In genomic region chr5:142737169-142737568, GRCh38 we compare ENCODE assay signal across 30 cellular contexts. TPM values are rescaled to one million over a fixed set of nuclear protein-coding genes. Genes with fewer than 3 reads are reported as not detected.
DNase-seq lines count a peak whose midpoint lies in the region; ATAC-seq and TF ChIP-seq lines count a peak whose summit lies in the region.
"Had no signal": no experiment of that assay in that cellular context is flagged by ENCODE, and none has a peak within 500 bp of the region (broad histone marks: within the 10 kb centered on the region; RNA-seq: fewer than 3 reads in every experiment).

No MANE protein-coding gene starts in this region.

- H3K27ac Mint-ChIP-seq in natural killer cell: no peak overlapping the region
- no peak overlapping the region for H3K27ac Mint-ChIP-seq in natural killer cell treated with Interleukin-12 subunit alpha and Interleukin-12 subunit beta and Interleukin-15 and Interleukin-18, amount 100 ng/mL, for 72 hours
- H3K27ac Mint-ChIP-seq: CD8-positive, alpha-beta T cell; stimulated activated naive CD8-positive, alpha-beta T cell treated with anti-CD3 and anti-CD28 coated beads, Interleukin-15, amount 100 ng/mL, for 72 hours had no signal

- intact Hi-C loops in natural killer cell (cut with micrococcal nuclease): no loop called here
- intact Hi-C loops in upper lobe of right lung (cut with DNase I): no loop called here

- H3K4me3 ChIP-seq in upper lobe of right lung: no peak overlapping the region
- H3K4me3 ChIP-seq: ascending aorta, smooth muscle cell, thoracic aorta, vagina had no signal

- no peak for TF ChIP-seq CTCF in natural killer cell (IDR thresholded peaks at IDR 0.05)
- TF ChIP-seq CTCF in upper lobe of right lung (IDR thresholded peaks at IDR 0.05): no peak

- DNase-seq in natural killer cell: no peak
- DNase-seq in natural killer cell treated with Interleukin-12 subunit alpha and Interleukin-12 subunit beta and Interleukin-15 and Interleukin-18, amount 100 ng/mL, for 72 hours (ENCODE audit: low spot score): no peak
- DNase-seq in NAMALWA (ENCODE audit: low spot score): peak; percentile 20
- DNase-seq in SIG-M5 treated with dmso at 0.1 percent for 504 hours (lab: John Stamatoyannopoulos, UW; ENCODE audit: unreplicated experiment): peak; percentile 72
- DNase-seq in upper lobe of right lung: no peak
- DNase-seq in SW480 (ENCODE audit: low spot score): no peak
- DNase-seq: activated CD4-positive, alpha-beta T cell treated with anti-CD3 and anti-CD28 coated beads, Interleukin-2, amount 50 U/mL, for 1 hour; activated CD4-positive, CD25-positive, alpha-beta regulatory T cell; activated gamma-delta T cell; activated T-cell treated with anti-CD3 and anti-CD28 coated beads, Interleukin-2, amount 50 U/mL, for 4 hours; CD8-positive, alpha-beta T cell; effector CD8-positive, alpha-beta T cell; Karpas-422; mammary epithelial cell; NCI-H1092; NCI-H1694 treated with DMSO at 0.1 percent for 48 hours; NCI-H446; NCI-H774; posterior cingulate gyrus; right cardiac atrium; SHP77; stimulated activated naive CD8-positive, alpha-beta T cell treated with anti-CD3 and anti-CD28 coated beads, Interleukin-15, amount 100 ng/mL, for 72 hours; T-helper 1 cell had no signal

- peaks cover 0 to 10% of the 10 kb centered on the region in 2 donors for H3K27me3 Mint-ChIP-seq in natural killer cell (ENCODE audit: low read depth in 2 of 2)
- peaks cover 0 to 4% of the 10 kb centered on the region in 2 donors for H3K27me3 Mint-ChIP-seq in natural killer cell treated with Interleukin-12 subunit alpha and Interleukin-12 subunit beta and Interleukin-15 and Interleukin-18, amount 100 ng/mL, for 72 hours

- H3K36me3 Mint-ChIP-seq in natural killer cell: no peaks in the 10 kb centered on the region
- H3K36me3 Mint-ChIP-seq in natural killer cell treated with Interleukin-12 subunit alpha and Interleukin-12 subunit beta and Interleukin-15 and Interleukin-18, amount 100 ng/mL, for 72 hours: no peaks in the 10 kb centered on the region
- H3K36me3 Mint-ChIP-seq: CD8-positive, alpha-beta T cell had no signal

- H3K4me1 Mint-ChIP-seq in natural killer cell: peaks cover 41 to 54% of the 10 kb centered on the region in 2 donors
- H3K4me1 Mint-ChIP-seq in natural killer cell treated with Interleukin-12 subunit alpha and Interleukin-12 subunit beta and Interleukin-15 and Interleukin-18, amount 100 ng/mL, for 72 hours (ENCODE audit: low read depth in 2 of 2): peaks cover 37 to 38% of the 10 kb centered on the region in 2 donors

- H3K4me1 ChIP-seq in upper lobe of right lung: no peaks in the 10 kb centered on the region
- H3K4me1 ChIP-seq: ascending aorta, vagina had no signal

- H3K9me3 Mint-ChIP-seq in natural killer cell: no peaks in the 10 kb centered on the region
- no peaks in the 10 kb centered on the region for H3K9me3 Mint-ChIP-seq in natural killer cell treated with Interleukin-12 subunit alpha and Interleukin-12 subunit beta and Interleukin-15 and Interleukin-18, amount 100 ng/mL, for 72 hours
- H3K9me3 Mint-ChIP-seq: activated T-cell treated with anti-CD3 and anti-CD28 coated beads, Interleukin-2, amount 50 U/mL, for 4 hours; CD8-positive, alpha-beta T cell; stimulated activated naive CD8-positive, alpha-beta T cell treated with anti-CD3 and anti-CD28 coated beads, Interleukin-15, amount 100 ng/mL, for 72 hours had no signal

- H3K27ac ChIP-seq in upper lobe of right lung: no peak overlapping the region
- H3K27ac ChIP-seq: ascending aorta, epithelial cell of prostate, thoracic aorta, vagina had no signal

- no peak for ATAC-seq in natural killer cell
- no peak for ATAC-seq in natural killer cell treated with Interleukin-12 subunit alpha and Interleukin-12 subunit beta and Interleukin-15 and Interleukin-18, amount 100 ng/mL, for 72 hours
- ATAC-seq in upper lobe of right lung: peak; percentile 30
- ATAC-seq in HG03432 (IDR thresholded peaks at IDR 0.05; ENCODE audit: unreplicated experiment): no peak
- no peak for ATAC-seq in HG03571 (IDR thresholded peaks at IDR 0.05; ENCODE audit: unreplicated experiment)
- ATAC-seq: activated T-cell treated with anti-CD3 and anti-CD28 coated beads, Interleukin-2, amount 50 U/mL, for 4 hours; CD8-positive, alpha-beta T cell; stimulated activated naive CD8-positive, alpha-beta T cell treated with anti-CD3 and anti-CD28 coated beads, Interleukin-15, amount 100 ng/mL, for 72 hours had no signal

- peak overlapping the region; percentile 21 for H3K4me3 Mint-ChIP-seq in natural killer cell
- H3K4me3 Mint-ChIP-seq in natural killer cell treated with Interleukin-12 subunit alpha and Interleukin-12 subunit beta and Interleukin-15 and Interleukin-18, amount 100 ng/mL, for 72 hours: no peak overlapping the region
- H3K4me3 Mint-ChIP-seq: activated T-cell treated with anti-CD3 and anti-CD28 coated beads, Interleukin-2, amount 50 U/mL, for 4 hours; CD8-positive, alpha-beta T cell; stimulated activated naive CD8-positive, alpha-beta T cell treated with anti-CD3 and anti-CD28 coated beads, Interleukin-15, amount 100 ng/mL, for 72 hours had no signal

- H3K36me3 ChIP-seq in upper lobe of right lung: no peaks in the 10 kb centered on the region
- H3K36me3 ChIP-seq: ascending aorta, thoracic aorta, vagina had no signal

- H3K27me3 ChIP-seq in upper lobe of right lung: no peaks in the 10 kb centered on the region
- H3K27me3 ChIP-seq: ascending aorta, vagina had no signal

- no peaks in the 10 kb centered on the region for H3K9me3 ChIP-seq in upper lobe of right lung
- H3K9me3 ChIP-seq: ascending aorta, thoracic aorta, vagina had no signal

RNA-seq across cellular contexts. Expression of gene ARHGAP26, which starts 33.0 kb away (rescaled TPM):
- total RNA-seq in natural killer cell (100 to 1,000 TPM; 153 to 159 (median 158) TPM), upper lobe of right lung (35.4 TPM)
- total RNA-seq in natural killer cell treated with Interleukin-12 subunit alpha and Interleukin-12 subunit beta and Interleukin-15 and Interleukin-18, amount 100 ng/mL, for 72 hours: 100 to 1,000 TPM; 109 to 110 TPM

RNA-seq across cellular contexts. Expression of gene FGF1, which starts 51.3 kb away (rescaled TPM):
- total RNA-seq in natural killer cell (not detected), upper lobe of right lung (1.8 TPM)
- not detected for total RNA-seq in natural killer cell treated with Interleukin-12 subunit alpha and Interleukin-12 subunit beta and Interleukin-15 and Interleukin-18, amount 100 ng/mL, for 72 hours
- total RNA-seq: activated T-cell treated with anti-CD3 and anti-CD28 coated beads, Interleukin-2, amount 50 U/mL, for 4 hours; CD8-positive, alpha-beta T cell had no signal

Comparison
In these comparisons a context has a peak if more than half of its experiments do, and no peak if none do; other contexts are left out.
1. DNase-seq: peak in NAMALWA (single experiment) and SIG-M5 treated with dmso at 0.1 percent for 504 hours (single experiment); none in natural killer cell (single experiment), natural killer cell treated with Interleukin-12 subunit alpha and Interleukin-12 subunit beta and Interleukin-15 and Interleukin-18, amount 100 ng/mL, for 72 hours (single experiment), upper lobe of right lung (single experiment) and SW480 (single experiment).